Comparison of ENCODE assay signal across 8 cellular contexts in genomic region chr4:76951333-76952033, GRCh38.
A peak's percentile ranks its signal among the peaks of the same experiment; 100 is the strongest.
DNase-seq lines count a peak whose midpoint lies in the region; TF ChIP-seq lines count a peak whose summit lies in the region.

No MANE protein-coding gene starts in this region.

- peak overlapping the region; percentile 91 for H3K27ac Mint-ChIP-seq in nephron progenitor cell

- H3K4me1 ChIP-seq in Loucy (ENCODE audit: insufficient read depth, low read length, poor library complexity, severe bottlenecking) (peaks cover 42% of the 10 kb centered on the region), duodenal mucosa (ENCODE audit: control insufficient read depth in 1 of 2, insufficient read depth in 2 of 2, low read length in 2 of 2) (peaks cover 12 to 20% of the 10 kb centered on the region in 2 donors)

- H2AFZ ChIP-seq in Loucy (ENCODE audit: low read length), result peak overlapping the region; percentile 94

- no peaks in the 10 kb centered on the region for H3K9me2 ChIP-seq in Loucy (replicated peaks; ENCODE audit: low read depth, low read length)

- H3K27me3 Mint-ChIP-seq in nephron progenitor cell (ENCODE audit: low read depth, poor library complexity), result no peaks in the 10 kb centered on the region

- peak overlapping the region; percentile 88 for H3K4me3 ChIP-seq in Loucy (ENCODE audit: low read length, poor library complexity, severe bottlenecking)
- H3K4me3 ChIP-seq in duodenal mucosa (ENCODE audit: low read depth in 1 of 2, low read length in 2 of 2), result peak overlapping the region; percentile 90 to 94

- no peaks in the 10 kb centered on the region for H3K27me3 ChIP-seq in Loucy (ENCODE audit: insufficient read depth, low read length, poor library complexity, severe bottlenecking)
- no peaks in the 10 kb centered on the region for H3K27me3 ChIP-seq in duodenal mucosa (ENCODE audit: control insufficient read depth in 1 of 2, insufficient read depth in 2 of 2, low read length in 2 of 2)

- H3K27ac ChIP-seq in C4-2B (peak overlapping the region; percentile 83), duodenal mucosa (ENCODE audit: low read depth, low read length) (no peak overlapping the region)

- DNase-seq in nephron progenitor cell, result no peak
- DNase-seq in SIG-M5 (lab: John Stamatoyannopoulos, UW), result no peak
- no peak for DNase-seq in GM19238 (ENCODE audit: insufficient read length, low spot score)
- DNase-seq in GM10266 (ENCODE audit: extremely low spot score), result no peak
- no peak for DNase-seq in Ammon's horn (ENCODE audit: low spot score)

- H3K4me1 Mint-ChIP-seq in nephron progenitor cell, result peaks cover 77% of the 10 kb centered on the region

- H3K9ac ChIP-seq in Loucy (ENCODE audit: low read depth, low read length, poor library complexity, severe bottlenecking), result peak overlapping the region; percentile 88
- peak overlapping the region; percentile 82 to 85 for H3K9ac ChIP-seq in duodenal mucosa (ENCODE audit: low read depth in 1 of 2, low read length in 2 of 2)

- H3K36me3 ChIP-seq in Loucy (ENCODE audit: insufficient read depth, low read length) (no peaks in the 10 kb centered on the region), duodenal mucosa (ENCODE audit: control insufficient read depth in 1 of 2, insufficient read depth in 2 of 2, low read length in 2 of 2) (no peaks in the 10 kb centered on the region)

- H3K4me3 Mint-ChIP-seq in nephron progenitor cell, result peak overlapping the region; percentile 93

- peaks cover 69% of the 10 kb centered on the region for H3K36me3 Mint-ChIP-seq in nephron progenitor cell (ENCODE audit: low read depth)

- no peak for TF ChIP-seq CTCF in C4-2B (conservative IDR thresholded peaks at IDR 0.05)
- TF ChIP-seq CTCF in Loucy (conservative IDR thresholded peaks at IDR 0.05; ENCODE audit: low read length), result no peak
- TF ChIP-seq CTCF in nephron progenitor cell (IDR thresholded peaks at IDR 0.05), result no peak
- no peak for TF ChIP-seq CTCF in GM10266 (IDR thresholded peaks at IDR 0.05; ENCODE audit: control insufficient read depth, insufficient read depth, low read depth, missing control alignments)

- peaks cover 11% of the 10 kb centered on the region for H3K9me3 Mint-ChIP-seq in nephron progenitor cell

- H3K4me2 ChIP-seq in Loucy (ENCODE audit: low read depth, low read length, poor library complexity, severe bottlenecking), result peak overlapping the region; percentile 95

- no peaks in the 10 kb centered on the region for H3F3A ChIP-seq in Loucy (ENCODE audit: low read depth)

- peaks cover 73% of the 10 kb centered on the region for H3K79me2 ChIP-seq in Loucy (ENCODE audit: insufficient read depth, low read length)

- H3K9me3 ChIP-seq in Loucy (ENCODE audit: insufficient read depth, low read depth, low read length) (no peaks in the 10 kb centered on the region), duodenal mucosa (ENCODE audit: control insufficient read depth in 1 of 2, low read length in 2 of 2) (no peaks in the 10 kb centered on the region)

- peaks cover 21% of the 10 kb centered on the region for H4K20me1 ChIP-seq in Loucy (ENCODE audit: insufficient read depth, low read length, poor library complexity, severe bottlenecking)
